9 cellular contexts compared by ENCODE assay signal in the genomic region with DNA sequence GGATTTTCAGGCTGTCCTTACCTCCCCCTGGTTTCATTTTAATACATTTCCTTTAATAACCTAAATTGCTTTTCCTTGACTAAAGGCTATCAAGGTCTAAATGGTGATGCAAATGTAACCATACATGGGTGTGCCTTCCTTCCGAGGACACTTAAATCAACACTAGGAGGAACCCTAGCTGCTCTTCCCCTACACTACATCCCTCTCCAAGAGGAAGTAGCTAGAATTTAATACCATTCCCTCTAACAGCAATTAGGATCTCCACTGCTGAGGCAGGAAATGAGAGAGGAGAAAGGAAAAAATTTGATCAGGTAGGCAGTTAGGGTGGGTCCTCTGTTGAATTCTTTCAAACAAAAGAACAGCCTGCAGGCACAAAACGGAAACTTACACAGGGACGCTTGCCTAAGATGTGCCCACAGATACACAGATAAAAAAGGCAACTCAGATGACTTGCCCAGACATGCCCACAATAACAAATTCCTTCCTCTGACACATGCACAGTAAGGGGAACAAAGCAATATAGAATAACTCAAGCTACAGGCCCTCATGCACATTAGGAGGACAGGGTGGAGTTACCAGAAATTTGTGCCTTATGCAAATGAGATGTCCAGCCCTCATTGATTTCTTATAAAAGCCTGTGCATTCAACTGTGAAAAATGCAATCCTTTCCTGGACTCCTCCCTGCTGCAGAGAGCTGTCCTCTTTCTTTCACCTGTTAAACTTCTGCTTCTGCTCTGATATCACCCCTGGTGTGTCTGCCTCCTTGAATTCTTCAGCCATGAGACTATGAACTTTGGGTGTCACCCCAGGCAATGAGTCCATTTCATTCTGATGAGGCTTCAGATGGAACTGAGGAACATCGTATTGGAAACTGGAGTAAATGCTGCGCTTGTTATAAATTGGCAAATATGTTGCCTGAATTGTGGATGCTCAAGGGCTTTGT.
DNase-seq lines count a peak whose midpoint lies in the region; ATAC-seq and TF ChIP-seq lines count a peak whose summit lies in the region.
"Had no signal": no experiment of that assay in that cellular context is flagged by ENCODE, and none has a peak within 500 bp of the region (broad histone marks: within the 10 kb centered on the region; RNA-seq: fewer than 3 reads in every experiment).

No MANE protein-coding gene starts in this region.

- H3K4me3 Mint-ChIP-seq in activated CD4-positive, alpha-beta T cell treated with anti-CD3 and anti-CD28 coated beads, Interleukin-2, amount 10 ng/mL, durations not matched to agents 7 days and 5 days: no peak overlapping the region
- no peak overlapping the region for H3K4me3 Mint-ChIP-seq in activated CD4-positive, alpha-beta T cell treated with anti-CD3 and anti-CD28 coated beads for 36 hours
- peak overlapping the region; percentile 54 for H3K4me3 Mint-ChIP-seq in type B pancreatic cell
- H3K4me3 Mint-ChIP-seq: activated naive CD4-positive, alpha-beta T cell treated with anti-CD3 and anti-CD28 coated beads, Interleukin-2, amount 50 U/mL, for 24 hours had no signal

- TF ChIP-seq CTCF in choroid plexus epithelial cell (conservative IDR thresholded peaks at IDR 0.05; ENCODE audit: low read depth, low read length) (no peak), type B pancreatic cell (conservative IDR thresholded peaks at IDR 0.05) (no peak)

- no peak overlapping the region for H3K4me3 ChIP-seq in choroid plexus epithelial cell (ENCODE audit: low read depth, low read length)

- H3K9me3 Mint-ChIP-seq in activated CD4-positive, alpha-beta T cell treated with anti-CD3 and anti-CD28 coated beads, Interleukin-2, amount 10 ng/mL, durations not matched to agents 7 days and 5 days: peaks cover 21% of the 10 kb centered on the region
- H3K9me3 Mint-ChIP-seq in activated CD4-positive, alpha-beta T cell treated with anti-CD3 and anti-CD28 coated beads for 36 hours (ENCODE audit: low read depth): peaks cover 17% of the 10 kb centered on the region
- H3K9me3 Mint-ChIP-seq in type B pancreatic cell: peaks cover 20% of the 10 kb centered on the region
- H3K9me3 Mint-ChIP-seq: activated naive CD4-positive, alpha-beta T cell treated with anti-CD3 and anti-CD28 coated beads, Interleukin-2, amount 50 U/mL, for 24 hours had no signal

- no peak for ATAC-seq in activated CD4-positive, alpha-beta T cell treated with anti-CD3 and anti-CD28 coated beads for 36 hours
- ATAC-seq in HG03342 (IDR thresholded peaks at IDR 0.05; ENCODE audit: unreplicated experiment): no peak

- POLR2A ChIA-PET in activated CD4-positive, alpha-beta T cell treated with anti-CD3 and anti-CD28 coated beads, Interleukin-2, amount 10 ng/mL, durations not matched to agents 7 days and 5 days (lab: Charles Lee): no interaction called here
- POLR2A ChIA-PET in activated CD4-positive, alpha-beta T cell treated with anti-CD3 and anti-CD28 coated beads for 36 hours (lab: Charles Lee): no interaction called here

- H3K4me1 Mint-ChIP-seq in activated CD4-positive, alpha-beta T cell treated with anti-CD3 and anti-CD28 coated beads, Interleukin-2, amount 10 ng/mL, durations not matched to agents 7 days and 5 days: no peaks in the 10 kb centered on the region
- no peaks in the 10 kb centered on the region for H3K4me1 Mint-ChIP-seq in activated CD4-positive, alpha-beta T cell treated with anti-CD3 and anti-CD28 coated beads for 36 hours
- peaks cover 12% of the 10 kb centered on the region for H3K4me1 Mint-ChIP-seq in type B pancreatic cell (ENCODE audit: unreplicated experiment)
- H3K4me1 Mint-ChIP-seq: activated naive CD4-positive, alpha-beta T cell treated with anti-CD3 and anti-CD28 coated beads, Interleukin-2, amount 50 U/mL, for 24 hours had no signal

- no peaks in the 10 kb centered on the region for H3K36me3 Mint-ChIP-seq in activated CD4-positive, alpha-beta T cell treated with anti-CD3 and anti-CD28 coated beads, Interleukin-2, amount 10 ng/mL, durations not matched to agents 7 days and 5 days (ENCODE audit: low read depth)
- H3K36me3 Mint-ChIP-seq in activated CD4-positive, alpha-beta T cell treated with anti-CD3 and anti-CD28 coated beads for 36 hours (ENCODE audit: low read depth): no peaks in the 10 kb centered on the region
- H3K36me3 Mint-ChIP-seq in type B pancreatic cell: peaks cover 13% of the 10 kb centered on the region
- H3K36me3 Mint-ChIP-seq: activated naive CD4-positive, alpha-beta T cell treated with anti-CD3 and anti-CD28 coated beads, Interleukin-2, amount 50 U/mL, for 24 hours had no signal

- peak overlapping the region; percentile 46 for H3K27ac Mint-ChIP-seq in activated CD4-positive, alpha-beta T cell treated with anti-CD3 and anti-CD28 coated beads, Interleukin-2, amount 10 ng/mL, durations not matched to agents 7 days and 5 days
- H3K27ac Mint-ChIP-seq in activated CD4-positive, alpha-beta T cell treated with anti-CD3 and anti-CD28 coated beads for 36 hours: no peak overlapping the region
- peak overlapping the region; percentile 99 for H3K27ac Mint-ChIP-seq in type B pancreatic cell
- H3K27ac Mint-ChIP-seq: activated naive CD4-positive, alpha-beta T cell treated with anti-CD3 and anti-CD28 coated beads, Interleukin-2, amount 50 U/mL, for 24 hours had no signal

- intact Hi-C loops in activated CD4-positive, alpha-beta T cell treated with anti-CD3 and anti-CD28 coated beads for 36 hours (cut with DNase I, micrococcal nuclease): no loop called here

- H3K27me3 Mint-ChIP-seq in activated CD4-positive, alpha-beta T cell treated with anti-CD3 and anti-CD28 coated beads, Interleukin-2, amount 10 ng/mL, durations not matched to agents 7 days and 5 days: no peaks in the 10 kb centered on the region
- no peaks in the 10 kb centered on the region for H3K27me3 Mint-ChIP-seq in activated CD4-positive, alpha-beta T cell treated with anti-CD3 and anti-CD28 coated beads for 36 hours
- no peaks in the 10 kb centered on the region for H3K27me3 Mint-ChIP-seq in type B pancreatic cell
- H3K27me3 Mint-ChIP-seq: activated naive CD4-positive, alpha-beta T cell treated with anti-CD3 and anti-CD28 coated beads, Interleukin-2, amount 50 U/mL, for 24 hours had no signal

- DNase-seq in activated CD4-positive, alpha-beta T cell treated with anti-CD3 and anti-CD28 coated beads, Interleukin-2, amount 10 ng/mL, durations not matched to agents 7 days and 5 days: no peak
- DNase-seq in activated CD4-positive, alpha-beta T cell treated with anti-CD3 and anti-CD28 coated beads for 36 hours: no peak
- peak; percentile 82 for DNase-seq in NCI-H748 (lab: John Stamatoyannopoulos, UW; ENCODE audit: unreplicated experiment)
- peak; percentile 34 for DNase-seq in choroid plexus epithelial cell (ENCODE audit: low read depth)
- DNase-seq in type B pancreatic cell (ENCODE audit: extremely low spot score, unreplicated experiment): no peak
- no peak for DNase-seq in kidney glomerular epithelial cell (lab: John Stamatoyannopoulos, UW)
- DNase-seq in T-helper 9 cell: no peak

- CTCF ChIA-PET in activated CD4-positive, alpha-beta T cell treated with anti-CD3 and anti-CD28 coated beads, Interleukin-2, amount 10 ng/mL, durations not matched to agents 7 days and 5 days (lab: Charles Lee): no interaction called here
- CTCF ChIA-PET in activated CD4-positive, alpha-beta T cell treated with anti-CD3 and anti-CD28 coated beads for 36 hours (lab: Charles Lee): no interaction called here

Comparison
In these comparisons a context has a peak if more than half of its experiments do, and no peak if none do; other contexts are left out.
1. DNase-seq: peak in NCI-H748 (single experiment) and choroid plexus epithelial cell (single experiment); none in activated CD4-positive, alpha-beta T cell treated with anti-CD3 and anti-CD28 coated beads, Interleukin-2, amount 10 ng/mL, durations not matched to agents 7 days and 5 days (single experiment), activated CD4-positive, alpha-beta T cell treated with anti-CD3 and anti-CD28 coated beads for 36 hours (single experiment), type B pancreatic cell (single experiment), kidney glomerular epithelial cell (single experiment) and T-helper 9 cell (single experiment).